Comparison of ENCODE assay signal across 1 cellular context in genomic region chr1:230878584-230878975, GRCh38.
TF ChIP-seq lines count a peak whose summit lies in the region.

No MANE protein-coding gene starts in this region.

TF ChIP-seq in K562, 482 proteins besides CTCF, POLR2A, EP300 and RAD21 (continued from another document):
- TF ChIP-seq ZNF592 (IDR thresholded peaks at IDR 0.05) (no peak), ATF7 (IDR thresholded peaks at IDR 0.05) (no peak), SAP30 (IDR thresholded peaks at IDR 0.05; ENCODE audit: borderline replicate concordance, insufficient read depth, low read depth, low read length, poor library complexity, severe bottlenecking) (no peak)
TF ChIP-seq in K562: peak in this region for 0.
